ENCODE assay signal across 18 cellular contexts in the genomic region with DNA sequence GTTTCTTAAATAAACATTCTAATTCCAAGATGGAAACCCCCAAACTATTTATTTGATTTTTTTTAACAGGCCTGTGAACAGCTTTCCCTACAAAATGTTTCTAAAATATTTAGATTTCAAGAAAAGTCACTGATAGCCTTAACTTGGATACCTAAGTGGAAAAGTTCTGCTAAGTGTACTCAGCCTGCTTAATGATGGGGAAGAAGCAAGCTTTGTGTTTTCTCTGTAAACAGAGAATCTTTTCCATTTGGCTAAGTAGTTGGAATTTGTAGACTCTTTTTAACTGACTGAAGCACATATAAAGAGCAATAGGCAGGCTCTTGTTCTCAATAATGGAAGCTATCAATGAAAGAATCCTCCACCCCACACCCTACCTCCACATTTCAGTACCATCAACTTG.
DNase-seq lines count a peak whose midpoint lies in the region; ATAC-seq and TF ChIP-seq lines count a peak whose summit lies in the region.
"Had no signal": no experiment of that assay in that cellular context is flagged by ENCODE, and none has a peak within 500 bp of the region (broad histone marks: within the 10 kb centered on the region; RNA-seq: fewer than 3 reads in every experiment).

No MANE protein-coding gene starts in this region.

- H3K27me3 Mint-ChIP-seq in neural progenitor cell (ENCODE audit: insufficient read depth, low read depth), result no peaks in the 10 kb centered on the region
- peaks cover 5% of the 10 kb centered on the region for H3K27me3 Mint-ChIP-seq in activated CD4-positive, alpha-beta T cell treated with anti-CD3 and anti-CD28 coated beads for 36 hours
- H3K27me3 Mint-ChIP-seq: CD4-positive, alpha-beta memory T cell had no signal

- CTCF ChIA-PET in activated CD4-positive, alpha-beta T cell treated with anti-CD3 and anti-CD28 coated beads for 36 hours (lab: Charles Lee), result no interaction called here

- peak overlapping the region; percentile 77 for H3K4me2 ChIP-seq in neural progenitor cell
- H3K4me2 ChIP-seq in MM.1S (ENCODE audit: low read depth, low read length), result no peak overlapping the region
- H3K4me2 ChIP-seq: GM23338 had no signal

- no peaks in the 10 kb centered on the region for H3K9me3 Mint-ChIP-seq in neural progenitor cell
- H3K9me3 Mint-ChIP-seq in activated CD4-positive, alpha-beta T cell treated with anti-CD3 and anti-CD28 coated beads for 36 hours (ENCODE audit: low read depth), result no peaks in the 10 kb centered on the region
- H3K9me3 Mint-ChIP-seq: GM23338, H9 had no signal

- DNase-seq in astrocyte of the cerebellum (ENCODE audit: low read depth) (peak; percentile 12), iris pigment epithelial cell (ENCODE audit: low read depth) (peak; percentile 7), neural progenitor cell (ENCODE audit: low spot score) (peak; percentile 57), sciatic nerve (ENCODE audit: low spot score) (no peak), GM10266 (ENCODE audit: extremely low spot score) (no peak), MM.1S (no peak), HT-29 (ENCODE audit: low spot score) (no peak)
- DNase-seq in activated CD4-positive, alpha-beta T cell treated with anti-CD3 and anti-CD28 coated beads for 36 hours, result no peak
- DNase-seq: C1 segment of cervical spinal cord; CD4-positive, alpha-beta memory T cell; COR-L47; DMS 273 treated with DMSO at 0.1 percent for 48 hours; DMS79; EL; GDM1; H9 had no signal

- H2AFZ ChIP-seq in neural progenitor cell (replicated peaks), result no peak overlapping the region
- no peak overlapping the region for H2AFZ ChIP-seq in MM.1S (ENCODE audit: low read length)
- H2AFZ ChIP-seq: GM23338 had no signal

- H3K9me3 ChIP-seq in neural progenitor cell (ENCODE audit: low read depth) (no peaks in the 10 kb centered on the region), MM.1S (replicated peaks; ENCODE audit: insufficient read depth, low read length) (no peaks in the 10 kb centered on the region)

- no peaks in the 10 kb centered on the region for H3K36me3 ChIP-seq in neural progenitor cell
- no peaks in the 10 kb centered on the region for H3K36me3 ChIP-seq in MM.1S (replicated peaks; ENCODE audit: insufficient read depth, low read length)

- no peaks in the 10 kb centered on the region for H3K4me1 Mint-ChIP-seq in neural progenitor cell
- H3K4me1 Mint-ChIP-seq in activated CD4-positive, alpha-beta T cell treated with anti-CD3 and anti-CD28 coated beads for 36 hours, result no peaks in the 10 kb centered on the region
- H3K4me1 Mint-ChIP-seq: CD4-positive, alpha-beta memory T cell; GM23338; H9 had no signal

- H3K27ac Mint-ChIP-seq in neural progenitor cell, result no peak overlapping the region
- H3K27ac Mint-ChIP-seq in activated CD4-positive, alpha-beta T cell treated with anti-CD3 and anti-CD28 coated beads for 36 hours, result no peak overlapping the region
- H3K27ac Mint-ChIP-seq: CD4-positive, alpha-beta memory T cell; GM23338; H9 had no signal

- no peak overlapping the region for H3K4me3 Mint-ChIP-seq in neural progenitor cell
- no peak overlapping the region for H3K4me3 Mint-ChIP-seq in activated CD4-positive, alpha-beta T cell treated with anti-CD3 and anti-CD28 coated beads for 36 hours
- H3K4me3 Mint-ChIP-seq: CD4-positive, alpha-beta memory T cell; GM23338; H9 had no signal

- H3F3A ChIP-seq in neural progenitor cell (ENCODE audit: low read depth), result peaks cover 12% of the 10 kb centered on the region
- no peaks in the 10 kb centered on the region for H3F3A ChIP-seq in MM.1S (ENCODE audit: insufficient read depth, low read length)

- no peaks in the 10 kb centered on the region for H3K9me2 ChIP-seq in MM.1S (replicated peaks; ENCODE audit: insufficient read depth, low read length)

- H3K4me3 ChIP-seq in astrocyte of the cerebellum (ENCODE audit: low read depth, low read length) (no peak overlapping the region), neural progenitor cell (peak overlapping the region; percentile 12), MM.1S (ENCODE audit: low read length) (no peak overlapping the region)
- H3K4me3 ChIP-seq: GM23338 had no signal

- no peak for TF ChIP-seq CTCF in astrocyte of the cerebellum (IDR thresholded peaks at IDR 0.05; ENCODE audit: low read depth, low read length, missing control alignments)
- no peak for TF ChIP-seq CTCF in neural progenitor cell (IDR thresholded peaks at IDR 0.05)
- no peak for TF ChIP-seq CTCF in GM10266 (IDR thresholded peaks at IDR 0.05; ENCODE audit: control insufficient read depth, insufficient read depth, low read depth, missing control alignments)
- TF ChIP-seq CTCF in MM.1S (IDR thresholded peaks at IDR 0.05; ENCODE audit: low read length), result no peak

- in situ Hi-C loops in astrocyte of the cerebellum (cut with HindIII; ENCODE audit: low sequenced_read_pairs), result no loop called here

- POLR2A ChIA-PET in activated CD4-positive, alpha-beta T cell treated with anti-CD3 and anti-CD28 coated beads for 36 hours (lab: Charles Lee), result no interaction called here

- no peaks in the 10 kb centered on the region for H3K36me3 Mint-ChIP-seq in neural progenitor cell
- no peaks in the 10 kb centered on the region for H3K36me3 Mint-ChIP-seq in activated CD4-positive, alpha-beta T cell treated with anti-CD3 and anti-CD28 coated beads for 36 hours (ENCODE audit: low read depth)
- H3K36me3 Mint-ChIP-seq: CD4-positive, alpha-beta memory T cell had no signal

- intact Hi-C loops in sciatic nerve (cut with DNase I), result no loop called here
- intact Hi-C loops in activated CD4-positive, alpha-beta T cell treated with anti-CD3 and anti-CD28 coated beads for 36 hours (cut with DNase I, micrococcal nuclease), result no loop called here

- H3K79me2 ChIP-seq in neural progenitor cell (ENCODE audit: low read depth) (no peaks in the 10 kb centered on the region), MM.1S (ENCODE audit: low read length) (no peaks in the 10 kb centered on the region)

- no peaks in the 10 kb centered on the region for H3K27me3 ChIP-seq in neural progenitor cell
- no peaks in the 10 kb centered on the region for H3K27me3 ChIP-seq in MM.1S (replicated peaks; ENCODE audit: insufficient read depth, low read length)

- ATAC-seq in sciatic nerve, result peak; percentile 65
- ATAC-seq in activated CD4-positive, alpha-beta T cell treated with anti-CD3 and anti-CD28 coated beads for 36 hours, result no peak
- ATAC-seq: GM23338, HCT116 had no signal

- H3K27ac ChIP-seq in neural progenitor cell (peak overlapping the region; percentile 74), MM.1S (ENCODE audit: low read length) (no peak overlapping the region)

- H4K20me1 ChIP-seq in neural progenitor cell (ENCODE audit: low read depth), result no peaks in the 10 kb centered on the region
- no peaks in the 10 kb centered on the region for H4K20me1 ChIP-seq in MM.1S (ENCODE audit: insufficient read depth, low read length)

- peaks cover 31% of the 10 kb centered on the region for H3K4me1 ChIP-seq in neural progenitor cell
- no peaks in the 10 kb centered on the region for H3K4me1 ChIP-seq in MM.1S (ENCODE audit: low read length)

- H3K9ac ChIP-seq in neural progenitor cell (no peak overlapping the region), MM.1S (ENCODE audit: low read length) (no peak overlapping the region)

Comparison
In these comparisons a context has a peak if more than half of its experiments do, and no peak if none do; other contexts are left out.
1. DNase-seq: peak in astrocyte of the cerebellum (single experiment), iris pigment epithelial cell (single experiment) and neural progenitor cell (single experiment); none in sciatic nerve (single experiment), GM10266 (single experiment), activated CD4-positive, alpha-beta T cell treated with anti-CD3 and anti-CD28 coated beads for 36 hours (single experiment), MM.1S (single experiment) and HT-29 (single experiment).